ENCODE assay signal across 8 cellular contexts in the genomic region with DNA sequence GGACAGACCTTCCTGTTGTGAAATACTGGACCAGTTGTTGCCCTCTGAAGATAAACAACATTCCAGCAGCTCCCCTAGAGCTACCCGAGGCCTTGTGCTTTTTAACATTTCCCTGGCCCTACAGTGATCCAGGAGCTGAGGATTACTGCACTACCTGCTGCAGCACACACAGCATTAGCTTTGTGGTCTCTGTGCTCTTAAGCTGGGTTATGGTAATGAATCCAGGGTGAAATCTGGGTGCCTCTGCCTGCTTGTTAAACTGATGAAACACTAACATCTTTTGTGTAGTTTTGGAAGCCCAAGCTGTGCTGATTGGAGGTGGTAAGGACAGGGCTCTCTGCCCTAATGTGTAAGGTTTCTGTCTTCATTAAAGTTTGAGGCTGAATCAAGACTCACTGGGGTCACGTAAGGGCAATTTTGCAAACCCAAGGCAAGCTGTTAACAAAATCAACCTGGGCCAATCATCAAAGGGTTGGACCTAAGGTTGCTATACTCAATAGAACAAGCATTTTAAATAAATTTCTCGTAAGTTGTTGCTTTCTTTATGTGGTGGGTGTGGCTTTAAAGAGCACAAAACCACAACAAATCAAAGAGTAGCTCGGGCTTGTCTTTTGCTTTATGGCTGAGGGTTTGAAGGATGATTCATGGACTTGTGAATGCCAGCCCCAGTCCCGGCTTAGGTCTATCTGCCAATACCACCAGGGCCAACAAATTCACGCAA.
DNase-seq lines count a peak whose midpoint lies in the region; ATAC-seq and TF ChIP-seq lines count a peak whose summit lies in the region.

No MANE protein-coding gene starts in this region.

- H3K9me3 ChIP-seq in BE2C = no peaks in the 10 kb centered on the region

- TF ChIP-seq CTCF in kidney epithelial cell (IDR thresholded peaks at IDR 0.05; ENCODE audit: insufficient read depth, low read length, poor library complexity, severe bottlenecking) = no peak
- TF ChIP-seq CTCF in BE2C (IDR thresholded peaks at IDR 0.05; ENCODE audit: low read depth, low read length) = no peak
- no peak for TF ChIP-seq CTCF in GM10266 (IDR thresholded peaks at IDR 0.05; ENCODE audit: control insufficient read depth, insufficient read depth, low read depth, missing control alignments)

- DNase-seq in left cardiac atrium (no peak), cardiac septum (ENCODE audit: low spot score) (no peak), kidney epithelial cell (ENCODE audit: low read depth) (peak; percentile 35), BE2C (no peak), HEK293T (ENCODE audit: extremely low spot score) (no peak), GM10266 (ENCODE audit: extremely low spot score) (no peak)

- H3K27me3 ChIP-seq in kidney epithelial cell (ENCODE audit: control insufficient read depth, insufficient read depth, low read length) (no peaks in the 10 kb centered on the region), BE2C (no peaks in the 10 kb centered on the region)

- no peak overlapping the region for H3K4me3 ChIP-seq in kidney epithelial cell (ENCODE audit: low read depth, low read length)
- no peak overlapping the region for H3K4me3 ChIP-seq in BE2C (ENCODE audit: low read depth, low read length)

- H3K36me3 ChIP-seq in kidney epithelial cell (ENCODE audit: control insufficient read depth, insufficient read depth, low read length) (no peaks in the 10 kb centered on the region), BE2C (no peaks in the 10 kb centered on the region)

- intact Hi-C loops in left cardiac atrium (cut with DNase I) (no loop called here), cardiac septum (cut with DNase I) (no loop called here)

- H3K4me3 Mint-ChIP-seq in activated T-helper 17 cell treated with anti-CD3 and anti-CD28 coated beads, Interleukin-2, amount 50 U/mL, for 72 hours = peak overlapping the region; percentile 68
- peak overlapping the region; percentile 33 for H3K4me3 Mint-ChIP-seq in stimulated activated naive CD8-positive, alpha-beta T cell treated with anti-CD3 and anti-CD28 coated beads, Interleukin-15, Interleukin-2, amounts not matched to agents 100 ng/mL and 50 ng/mL, for 24 hours

- H3K36me3 Mint-ChIP-seq in activated T-helper 17 cell treated with anti-CD3 and anti-CD28 coated beads, Interleukin-2, amount 50 U/mL, for 72 hours (ENCODE audit: low read depth) = no peaks in the 10 kb centered on the region
- no peaks in the 10 kb centered on the region for H3K36me3 Mint-ChIP-seq in stimulated activated naive CD8-positive, alpha-beta T cell treated with anti-CD3 and anti-CD28 coated beads, Interleukin-15, Interleukin-2, amounts not matched to agents 100 ng/mL and 50 ng/mL, for 24 hours (ENCODE audit: low read depth)

- POLR2A ChIA-PET in HEK293T (lab: Yijun Ruan, JAX) = no interaction called here

- H3K27me3 Mint-ChIP-seq in activated T-helper 17 cell treated with anti-CD3 and anti-CD28 coated beads, Interleukin-2, amount 50 U/mL, for 72 hours = no peaks in the 10 kb centered on the region
- H3K27me3 Mint-ChIP-seq in stimulated activated naive CD8-positive, alpha-beta T cell treated with anti-CD3 and anti-CD28 coated beads, Interleukin-15, Interleukin-2, amounts not matched to agents 100 ng/mL and 50 ng/mL, for 24 hours = no peaks in the 10 kb centered on the region

- ATAC-seq in left cardiac atrium = peak; percentile 70 to 85
- peak; percentile 93 for ATAC-seq in activated T-helper 17 cell treated with anti-CD3 and anti-CD28 coated beads, Interleukin-2, amount 50 U/mL, for 72 hours (replicated peaks)

- CTCF ChIA-PET in HEK293T (lab: Yijun Ruan, JAX) = no interaction called here

- H3K9me3 Mint-ChIP-seq in activated T-helper 17 cell treated with anti-CD3 and anti-CD28 coated beads, Interleukin-2, amount 50 U/mL, for 72 hours = no peaks in the 10 kb centered on the region
- no peaks in the 10 kb centered on the region for H3K9me3 Mint-ChIP-seq in stimulated activated naive CD8-positive, alpha-beta T cell treated with anti-CD3 and anti-CD28 coated beads, Interleukin-15, Interleukin-2, amounts not matched to agents 100 ng/mL and 50 ng/mL, for 24 hours

- H3K27ac Mint-ChIP-seq in activated T-helper 17 cell treated with anti-CD3 and anti-CD28 coated beads, Interleukin-2, amount 50 U/mL, for 72 hours = peak overlapping the region; percentile 79
- H3K27ac Mint-ChIP-seq in stimulated activated naive CD8-positive, alpha-beta T cell treated with anti-CD3 and anti-CD28 coated beads, Interleukin-15, Interleukin-2, amounts not matched to agents 100 ng/mL and 50 ng/mL, for 24 hours = no peak overlapping the region

- no peaks in the 10 kb centered on the region for H3K4me1 ChIP-seq in BE2C

- H3K4me1 Mint-ChIP-seq in activated T-helper 17 cell treated with anti-CD3 and anti-CD28 coated beads, Interleukin-2, amount 50 U/mL, for 72 hours = peaks cover 8% of the 10 kb centered on the region
- H3K4me1 Mint-ChIP-seq in stimulated activated naive CD8-positive, alpha-beta T cell treated with anti-CD3 and anti-CD28 coated beads, Interleukin-15, Interleukin-2, amounts not matched to agents 100 ng/mL and 50 ng/mL, for 24 hours (ENCODE audit: low read depth) = peaks cover 28% of the 10 kb centered on the region

TF ChIP-seq in HEK293T, 16 proteins besides CTCF, POLR2A, EP300 and RAD21:
- no peak for TF ChIP-seq L3MBTL2 (conservative IDR thresholded peaks at IDR 0.05)
- no peak for TF ChIP-seq FOXK2 (IDR thresholded peaks at IDR 0.05)
- TF ChIP-seq TARDBP (IDR thresholded peaks at IDR 0.05) = no peak
- TF ChIP-seq FOXA1 (IDR thresholded peaks at IDR 0.05) = no peak
- TF ChIP-seq ELF4 (IDR thresholded peaks at IDR 0.05) = no peak
- no peak for TF ChIP-seq SP1 (IDR thresholded peaks at IDR 0.05)
- TF ChIP-seq, protein P1, sequence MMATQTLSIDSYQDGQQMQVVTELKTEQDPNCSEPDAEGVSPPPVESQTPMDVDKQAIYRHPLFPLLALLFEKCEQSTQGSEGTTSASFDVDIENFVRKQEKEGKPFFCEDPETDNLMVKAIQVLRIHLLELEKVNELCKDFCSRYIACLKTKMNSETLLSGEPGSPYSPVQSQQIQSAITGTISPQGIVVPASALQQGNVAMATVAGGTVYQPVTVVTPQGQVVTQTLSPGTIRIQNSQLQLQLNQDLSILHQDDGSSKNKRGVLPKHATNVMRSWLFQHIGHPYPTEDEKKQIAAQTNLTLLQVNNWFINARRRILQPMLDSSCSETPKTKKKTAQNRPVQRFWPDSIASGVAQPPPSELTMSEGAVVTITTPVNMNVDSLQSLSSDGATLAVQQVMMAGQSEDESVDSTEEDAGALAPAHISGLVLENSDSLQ (IDR thresholded peaks at IDR 0.05) = no peak
